ENCODE assay signal across 21 cellular contexts in genomic region chr10:128221787-128222186, GRCh38.
"Had no signal": no experiment of that assay in that cellular context is flagged by ENCODE, and none has a peak within 500 bp of the region (broad histone marks: within the 10 kb centered on the region; RNA-seq: fewer than 3 reads in every experiment).

No MANE protein-coding gene starts in this region.

- H3K4me1 Mint-ChIP-seq: central memory CD8-positive, alpha-beta T cell had no signal

- H3K9me3 Mint-ChIP-seq: activated CD4-positive, alpha-beta memory T cell treated with anti-CD3 and anti-CD28 coated beads, Interleukin-2, amount 10 ng/mL, durations not matched to agents 7 days and 5 days; activated naive CD4-positive, alpha-beta T cell treated with anti-CD3 and anti-CD28 coated beads, Interleukin-2, amount 50 U/mL, for 24 hours; central memory CD8-positive, alpha-beta T cell had no signal

- H3K27ac Mint-ChIP-seq: activated B cell treated with CpG ODN at 0.5 μM for 24 hours; activated CD4-positive, alpha-beta memory T cell treated with anti-CD3 and anti-CD28 coated beads, Interleukin-2, amount 10 ng/mL, durations not matched to agents 7 days and 5 days; activated naive CD4-positive, alpha-beta T cell treated with anti-CD3 and anti-CD28 coated beads, Interleukin-2, amount 50 U/mL, for 24 hours; T-helper 17 cell had no signal

- H3K27ac ChIP-seq: KMS-11 had no signal

- H3K9ac ChIP-seq: KMS-11 had no signal

- H3K36me3 Mint-ChIP-seq: activated naive CD4-positive, alpha-beta T cell treated with anti-CD3 and anti-CD28 coated beads, Interleukin-2, amount 50 U/mL, for 24 hours; brain had no signal

- DNase-seq: activated B cell treated with CpG ODN at 0.5 μM for 24 hours; activated CD4-positive, alpha-beta memory T cell treated with anti-CD3 and anti-CD28 coated beads, Interleukin-2, amount 10 ng/mL, durations not matched to agents 7 days and 5 days; activated CD4-positive, alpha-beta T cell treated with anti-CD3 and anti-CD28 coated beads, Interleukin-2, amount 50 U/mL, for 1 hour; activated CD8-positive, alpha-beta memory T cell treated with anti-CD3 and anti-CD28 coated beads, Interleukin-2, amount 50 U/mL, for 48 hours; activated T-cell treated with anti-CD3 and anti-CD28 coated beads, Interleukin-2, amount 50 U/mL, for 1 hour; MM.1S; NCI-H1105; NCI-H1436; NCI-H1694 treated with DMSO at 0.1 percent for 48 hours; NCI-H2029 treated with DMSO at 0.1 percent for 48 hours; NCI-H510A treated with DMSO at 0.1 percent for 48 hours; PC-3; SHP77 treated with DMSO at 0.1 percent for 48 hours; T-helper 17 cell; T-helper 9 cell had no signal

- H3K4me2 ChIP-seq: KMS-11 had no signal

- FAIRE-seq: astrocyte, RCC 7860 had no signal

- ATAC-seq: PC-3, T-helper 17 cell had no signal

- H3K4me3 Mint-ChIP-seq: activated B cell treated with CpG ODN at 0.5 μM for 24 hours; activated CD4-positive, alpha-beta memory T cell treated with anti-CD3 and anti-CD28 coated beads, Interleukin-2, amount 10 ng/mL, durations not matched to agents 7 days and 5 days; activated naive CD4-positive, alpha-beta T cell treated with anti-CD3 and anti-CD28 coated beads, Interleukin-2, amount 50 U/mL, for 24 hours; brain; central memory CD8-positive, alpha-beta T cell; T-helper 17 cell had no signal
